In genomic region chr9:89600831-89601230, GRCh38 we compare ENCODE assay signal across 24 cellular contexts. TPM values are rescaled to one million over a fixed set of nuclear protein-coding genes. Genes with fewer than 3 reads are reported as not detected.
"Had no signal": no experiment of that assay in that cellular context is flagged by ENCODE, and none has a peak within 500 bp of the region (broad histone marks: within the 10 kb centered on the region; RNA-seq: fewer than 3 reads in every experiment).

No MANE protein-coding gene starts in this region.

- H3K27ac Mint-ChIP-seq: activated CD4-positive, alpha-beta T cell treated with anti-CD3 and anti-CD28 coated beads, Interleukin-2, amount 10 ng/mL, durations not matched to agents 7 days and 5 days; activated T-helper 17 cell treated with anti-CD3 and anti-CD28 coated beads, Interleukin-2, amount 50 U/mL, for 72 hours; dendritic cell treated with granulocyte-macrophage colony-stimulating factor and Interleukin-4, amounts not matched to agents 40 ng/mL and 50 ng/mL, for 4 days; nephron progenitor cell; WTC11 had no signal

- H3K27me3 Mint-ChIP-seq: activated T-helper 17 cell treated with anti-CD3 and anti-CD28 coated beads, Interleukin-2, amount 50 U/mL, for 72 hours had no signal

- H3K36me3 Mint-ChIP-seq: WTC11 had no signal

- ATAC-seq: activated T-helper 17 cell treated with anti-CD3 and anti-CD28 coated beads, Interleukin-2, amount 50 U/mL, for 72 hours; foreskin keratinocyte; heart right ventricle; mucosa of descending colon; stimulated activated naive CD8-positive, alpha-beta T cell treated with anti-CD3 and anti-CD28 coated beads, Interleukin-15, Interleukin-2, amounts not matched to agents 100 U/mL and 50 U/mL, for 24 hours; WTC11 had no signal

- H3K4me1 ChIP-seq: foreskin keratinocyte, parathyroid adenoma had no signal

- H3K27me3 ChIP-seq: right atrium auricular region, testis, transverse colon had no signal

- H3K9ac ChIP-seq: parathyroid adenoma had no signal

- DNase-seq: activated CD4-positive, alpha-beta T cell treated with anti-CD3 and anti-CD28 coated beads, Interleukin-2, amount 10 ng/mL, durations not matched to agents 7 days and 5 days; activated gamma-delta T cell treated with Interleukin-2 at 50 U/mL for 16 hours; activated naive CD4-positive, alpha-beta T cell treated with anti-CD3 and anti-CD28 coated beads, Interleukin-2, amount 50 U/mL, for 16 hours; activated T-cell treated with anti-CD3 and anti-CD28 coated beads, Interleukin-2, amount 50 U/mL, for 1 hour; amygdala; caudate nucleus; foreskin keratinocyte; heart right ventricle; left ventricle myocardium inferior; mesendoderm; mucosa of descending colon; nephron progenitor cell; spleen; stimulated activated naive CD8-positive, alpha-beta T cell treated with anti-CD3 and anti-CD28 coated beads, Interleukin-15, Interleukin-2, amounts not matched to agents 100 U/mL and 50 U/mL, for 24 hours; T-helper 2 cell; testis; transverse colon had no signal

- H3K4me3 Mint-ChIP-seq: activated CD4-positive, alpha-beta T cell treated with anti-CD3 and anti-CD28 coated beads, Interleukin-2, amount 10 ng/mL, durations not matched to agents 7 days and 5 days; activated T-helper 17 cell treated with anti-CD3 and anti-CD28 coated beads, Interleukin-2, amount 50 U/mL, for 72 hours; dendritic cell treated with granulocyte-macrophage colony-stimulating factor and Interleukin-4, amounts not matched to agents 40 ng/mL and 50 ng/mL, for 4 days; nephron progenitor cell; WTC11 had no signal

- H3K9me3 Mint-ChIP-seq: activated CD4-positive, alpha-beta T cell treated with anti-CD3 and anti-CD28 coated beads, Interleukin-2, amount 10 ng/mL, durations not matched to agents 7 days and 5 days; activated T-helper 17 cell treated with anti-CD3 and anti-CD28 coated beads, Interleukin-2, amount 50 U/mL, for 72 hours; dendritic cell treated with granulocyte-macrophage colony-stimulating factor and Interleukin-4, amounts not matched to agents 40 ng/mL and 50 ng/mL, for 4 days; nephron progenitor cell; WTC11 had no signal

- H3K36me3 ChIP-seq: heart right ventricle, spleen, transverse colon had no signal

- H3K4me3 ChIP-seq: esophagus muscularis mucosa, heart right ventricle, left ventricle myocardium inferior, lung, mucosa of descending colon, right atrium auricular region, spleen, testis, transverse colon had no signal

- H3K27ac ChIP-seq: esophagus muscularis mucosa, foreskin keratinocyte, heart right ventricle, parathyroid adenoma, right atrium auricular region, spleen, testis, transverse colon had no signal

- H3K9me3 ChIP-seq: esophagus muscularis mucosa, heart right ventricle, left ventricle myocardium inferior, mucosa of descending colon, right atrium auricular region, spleen, testis, transverse colon had no signal

- H2AFZ ChIP-seq: parathyroid adenoma had no signal

RNA-seq across cellular contexts. Expression of gene GADD45G, which starts 4.0 kb away (rescaled TPM):
- total RNA-seq: foreskin keratinocyte had no signal
